22 cellular contexts compared by ENCODE assay signal in the genomic region with DNA sequence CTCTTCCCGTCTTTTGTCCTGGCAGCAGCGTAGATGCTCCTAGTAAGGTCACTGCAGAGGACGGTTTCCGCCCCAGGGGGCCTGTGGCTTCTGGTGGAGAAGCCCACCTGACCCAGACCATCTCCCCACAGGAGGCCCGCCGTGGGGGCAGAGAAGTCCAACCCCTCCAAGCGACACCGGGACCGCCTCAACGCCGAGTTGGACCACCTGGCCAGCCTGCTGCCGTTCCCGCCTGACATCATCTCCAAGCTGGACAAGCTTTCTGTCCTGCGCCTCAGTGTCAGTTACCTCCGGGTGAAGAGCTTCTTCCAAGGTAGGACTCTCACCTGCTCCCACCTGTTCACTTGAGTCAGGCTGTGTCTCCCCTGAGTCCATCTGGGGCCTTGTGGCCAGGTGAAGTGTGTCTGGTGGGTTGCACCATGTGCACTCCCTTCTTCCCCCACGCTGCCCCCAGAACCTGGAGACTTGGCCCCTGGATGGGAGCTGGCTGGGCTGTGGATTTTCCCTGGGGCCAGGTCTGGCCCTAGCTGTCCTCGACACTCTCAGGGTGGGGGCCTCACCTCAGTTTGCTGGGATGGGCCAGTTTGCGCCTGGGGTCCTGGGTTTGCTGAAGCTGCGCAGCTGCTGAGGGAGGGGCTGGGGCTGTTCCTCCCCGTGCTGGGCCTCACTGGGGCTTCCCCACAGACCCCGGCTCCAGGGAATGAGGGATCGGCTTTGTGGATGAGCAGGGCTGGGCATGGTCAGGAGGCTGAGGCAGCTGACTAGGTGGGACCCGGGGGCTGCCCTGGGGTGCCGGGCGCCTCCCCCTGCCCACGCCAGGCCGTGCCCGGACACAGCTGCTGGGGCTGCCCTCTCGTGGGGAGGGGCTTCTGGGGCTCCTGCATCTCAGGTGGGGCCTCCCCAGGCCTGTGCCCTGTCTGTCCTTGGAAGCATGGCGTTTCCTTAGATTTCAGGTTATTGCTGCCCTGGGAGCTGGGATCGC. TPM values are rescaled to one million over a fixed set of nuclear protein-coding genes. Genes with fewer than 3 reads are reported as not detected.
DNase-seq lines count a peak whose midpoint lies in the region; ATAC-seq lines count a peak whose summit lies in the region.
"Had no signal": no experiment of that assay in that cellular context is flagged by ENCODE, and none has a peak within 500 bp of the region (broad histone marks: within the 10 kb centered on the region; RNA-seq: fewer than 3 reads in every experiment).

No MANE protein-coding gene starts in this region.

- peak; percentile 52 for DNase-seq in activated CD4-positive, alpha-beta T cell treated with anti-CD3 and anti-CD28 coated beads, Interleukin-2, amount 10 ng/mL, durations not matched to agents 24 days and 14 days
- no peak for DNase-seq in activated CD4-positive, alpha-beta T cell treated with anti-CD3 and anti-CD28 coated beads for 1 hour
- DNase-seq in D341Med (ENCODE audit: low spot score) = peak; percentile 26
- DNase-seq in stimulated activated effector memory CD8-positive, alpha-beta T cell treated with anti-CD3 and anti-CD28 coated beads, Interleukin-12 subunit alpha, Interleukin-12 subunit beta, amount 100 ng/mL, for 72 hours (ENCODE audit: low spot score in 2 of 2) = no peak
- no peak for DNase-seq in central memory CD4-positive, alpha-beta T cell
- no peak for DNase-seq in NCI-H82 (lab: John Stamatoyannopoulos, UW)
- DNase-seq: activated CD4-positive, alpha-beta T cell treated with anti-CD3 and anti-CD28 coated beads, Interleukin-2, amount 50 U/mL, for 4 hours; activated T-cell treated with anti-CD3 and anti-CD28 coated beads, Interleukin-2, amount 50 U/mL, for 24 hours; effector memory CD4-positive, alpha-beta T cell; GM23248; NCI-H1105; NCI-H2029 treated with DMSO at 0.1 percent for 48 hours; NK-92 treated with Interleukin-12 subunit alpha and Interleukin-12 subunit beta, amount 100 ng/mL, for 24 hours; nucleus accumbens; SJCRH30; T-helper 17 cell had no signal

- no peak overlapping the region for H3K4me3 Mint-ChIP-seq in activated CD4-positive, alpha-beta T cell treated with anti-CD3 and anti-CD28 coated beads, Interleukin-2, amount 10 ng/mL, durations not matched to agents 24 days and 14 days
- H3K4me3 Mint-ChIP-seq in dendritic cell treated with granulocyte-macrophage colony-stimulating factor and Interleukin-4, amounts not matched to agents 40 ng/mL and 50 ng/mL, for 4 days = no peak overlapping the region
- H3K4me3 Mint-ChIP-seq in stimulated activated effector memory CD8-positive, alpha-beta T cell treated with anti-CD3 and anti-CD28 coated beads, Interleukin-12 subunit alpha, Interleukin-12 subunit beta, amount 100 ng/mL, for 72 hours = no peak overlapping the region
- H3K4me3 Mint-ChIP-seq: activated naive CD8-positive, alpha-beta T cell; activated T-cell treated with anti-CD3 and anti-CD28 coated beads, Interleukin-2, amount 50 U/mL, for 24 hours; B cell; stimulated activated naive CD8-positive, alpha-beta T cell treated with anti-CD3 and anti-CD28 coated beads, Interleukin-15, Interleukin-2, amounts not matched to agents 100 ng/mL and 50 ng/mL, for 24 hours; T-helper 17 cell had no signal

- peak; percentile 31 for ATAC-seq in stimulated activated effector memory CD8-positive, alpha-beta T cell treated with anti-CD3 and anti-CD28 coated beads, Interleukin-12 subunit alpha, Interleukin-12 subunit beta, amount 100 ng/mL, for 72 hours
- no peak for ATAC-seq in GM21423 (IDR thresholded peaks at IDR 0.05; ENCODE audit: unreplicated experiment)
- ATAC-seq: gastroesophageal sphincter, T-helper 17 cell had no signal

- intact Hi-C loops in activated CD4-positive, alpha-beta T cell treated with anti-CD3 and anti-CD28 coated beads, Interleukin-2, amount 10 ng/mL, durations not matched to agents 24 days and 14 days (cut with micrococcal nuclease) = no loop called here
- intact Hi-C loops in dendritic cell treated with granulocyte-macrophage colony-stimulating factor and Interleukin-4, amounts not matched to agents 40 ng/mL and 50 ng/mL, for 4 days (cut with micrococcal nuclease) = no loop called here

- no peaks in the 10 kb centered on the region for H3K27me3 Mint-ChIP-seq in activated CD4-positive, alpha-beta T cell treated with anti-CD3 and anti-CD28 coated beads, Interleukin-2, amount 10 ng/mL, durations not matched to agents 24 days and 14 days
- H3K27me3 Mint-ChIP-seq in dendritic cell treated with granulocyte-macrophage colony-stimulating factor and Interleukin-4, amounts not matched to agents 40 ng/mL and 50 ng/mL, for 4 days = peaks cover 1% of the 10 kb centered on the region
- H3K27me3 Mint-ChIP-seq: activated naive CD8-positive, alpha-beta T cell had no signal

- H3K27ac Mint-ChIP-seq in activated CD4-positive, alpha-beta T cell treated with anti-CD3 and anti-CD28 coated beads, Interleukin-2, amount 10 ng/mL, durations not matched to agents 24 days and 14 days = no peak overlapping the region
- H3K27ac Mint-ChIP-seq in dendritic cell treated with granulocyte-macrophage colony-stimulating factor and Interleukin-4, amounts not matched to agents 40 ng/mL and 50 ng/mL, for 4 days = peak overlapping the region; percentile 36
- no peak overlapping the region for H3K27ac Mint-ChIP-seq in stimulated activated effector memory CD8-positive, alpha-beta T cell treated with anti-CD3 and anti-CD28 coated beads, Interleukin-12 subunit alpha, Interleukin-12 subunit beta, amount 100 ng/mL, for 72 hours
- H3K27ac Mint-ChIP-seq: activated naive CD8-positive, alpha-beta T cell; activated T-cell treated with anti-CD3 and anti-CD28 coated beads, Interleukin-2, amount 50 U/mL, for 24 hours; B cell; stimulated activated naive CD8-positive, alpha-beta T cell treated with anti-CD3 and anti-CD28 coated beads, Interleukin-15, Interleukin-2, amounts not matched to agents 100 ng/mL and 50 ng/mL, for 24 hours; T-helper 17 cell had no signal

- peaks cover 3% of the 10 kb centered on the region for H3K4me1 Mint-ChIP-seq in activated CD4-positive, alpha-beta T cell treated with anti-CD3 and anti-CD28 coated beads, Interleukin-2, amount 10 ng/mL, durations not matched to agents 24 days and 14 days
- peaks cover 30% of the 10 kb centered on the region for H3K4me1 Mint-ChIP-seq in dendritic cell treated with granulocyte-macrophage colony-stimulating factor and Interleukin-4, amounts not matched to agents 40 ng/mL and 50 ng/mL, for 4 days (ENCODE audit: low read depth)
- H3K4me1 Mint-ChIP-seq in stimulated activated effector memory CD8-positive, alpha-beta T cell treated with anti-CD3 and anti-CD28 coated beads, Interleukin-12 subunit alpha, Interleukin-12 subunit beta, amount 100 ng/mL, for 72 hours = peaks cover 16% of the 10 kb centered on the region
- H3K4me1 Mint-ChIP-seq: B cell, T-helper 17 cell had no signal

- peaks cover 3% of the 10 kb centered on the region for H3K9me3 Mint-ChIP-seq in activated CD4-positive, alpha-beta T cell treated with anti-CD3 and anti-CD28 coated beads, Interleukin-2, amount 10 ng/mL, durations not matched to agents 24 days and 14 days
- no peaks in the 10 kb centered on the region for H3K9me3 Mint-ChIP-seq in dendritic cell treated with granulocyte-macrophage colony-stimulating factor and Interleukin-4, amounts not matched to agents 40 ng/mL and 50 ng/mL, for 4 days
- H3K9me3 Mint-ChIP-seq in stimulated activated effector memory CD8-positive, alpha-beta T cell treated with anti-CD3 and anti-CD28 coated beads, Interleukin-12 subunit alpha, Interleukin-12 subunit beta, amount 100 ng/mL, for 72 hours = no peaks in the 10 kb centered on the region
- H3K9me3 Mint-ChIP-seq: activated T-cell treated with anti-CD3 and anti-CD28 coated beads, Interleukin-2, amount 50 U/mL, for 24 hours; stimulated activated naive CD8-positive, alpha-beta T cell treated with anti-CD3 and anti-CD28 coated beads, Interleukin-15, Interleukin-2, amounts not matched to agents 100 ng/mL and 50 ng/mL, for 24 hours had no signal

- peaks cover 15% of the 10 kb centered on the region for H3K36me3 Mint-ChIP-seq in activated CD4-positive, alpha-beta T cell treated with anti-CD3 and anti-CD28 coated beads, Interleukin-2, amount 10 ng/mL, durations not matched to agents 24 days and 14 days (ENCODE audit: low read depth)
- H3K36me3 Mint-ChIP-seq in dendritic cell treated with granulocyte-macrophage colony-stimulating factor and Interleukin-4, amounts not matched to agents 40 ng/mL and 50 ng/mL, for 4 days (ENCODE audit: low read depth) = peaks cover 70% of the 10 kb centered on the region
- peaks cover 23% of the 10 kb centered on the region for H3K36me3 Mint-ChIP-seq in stimulated activated effector memory CD8-positive, alpha-beta T cell treated with anti-CD3 and anti-CD28 coated beads, Interleukin-12 subunit alpha, Interleukin-12 subunit beta, amount 100 ng/mL, for 72 hours

RNA-seq across cellular contexts. Expression of gene AHRR, which starts 32.4 kb away (rescaled TPM):
- total RNA-seq in activated CD4-positive, alpha-beta T cell treated with anti-CD3 and anti-CD28 coated beads, Interleukin-2, amount 10 ng/mL, durations not matched to agents 24 days and 14 days = 25.8 and 26.0 TPM in 2 replicates

Comparison
In these comparisons a context has a peak if more than half of its experiments do, and no peak if none do; other contexts are left out.
1. DNase-seq: peak in activated CD4-positive, alpha-beta T cell treated with anti-CD3 and anti-CD28 coated beads, Interleukin-2, amount 10 ng/mL, durations not matched to agents 24 days and 14 days (single experiment) and D341Med (single experiment); none in activated CD4-positive, alpha-beta T cell treated with anti-CD3 and anti-CD28 coated beads for 1 hour (single experiment), stimulated activated effector memory CD8-positive, alpha-beta T cell treated with anti-CD3 and anti-CD28 coated beads, Interleukin-12 subunit alpha, Interleukin-12 subunit beta, amount 100 ng/mL, for 72 hours (0 of 2), central memory CD4-positive, alpha-beta T cell (single experiment) and NCI-H82 (single experiment).